Comparison of ENCODE assay signal across 14 cellular contexts in the genomic region with DNA sequence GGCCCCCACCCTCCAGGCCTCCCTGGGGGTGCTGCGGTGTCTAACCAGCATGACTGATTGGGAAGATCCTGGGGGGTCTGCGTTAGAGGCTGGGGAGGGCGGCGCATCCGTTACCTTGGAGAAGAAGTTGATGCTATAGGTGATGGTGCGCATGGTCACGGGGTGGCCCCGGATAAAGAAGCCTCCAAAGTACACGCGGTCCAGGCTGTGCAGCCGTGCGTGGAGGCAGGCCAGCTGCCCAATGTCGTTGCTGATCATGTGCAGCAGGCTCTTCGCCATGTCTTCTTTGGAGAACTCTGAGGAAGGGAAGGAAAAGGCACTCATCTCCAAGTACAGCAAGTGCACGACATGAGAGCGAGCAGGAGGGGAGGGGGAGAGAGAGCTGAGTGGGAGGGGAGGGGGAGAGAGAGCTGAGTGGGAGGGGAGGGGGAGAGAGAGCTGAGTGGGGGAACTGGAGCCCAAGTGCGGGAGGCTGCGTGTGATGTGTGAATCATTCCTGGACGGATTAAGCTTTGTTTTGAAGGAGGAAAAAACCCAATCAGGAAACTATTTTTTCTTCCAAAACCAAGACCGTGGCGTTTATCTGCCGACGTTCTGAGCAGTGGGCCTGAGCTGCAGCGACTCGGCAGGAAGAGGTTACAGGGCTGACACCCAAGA. TPM values are rescaled to one million over a fixed set of nuclear protein-coding genes. Genes with fewer than 3 reads are reported as not detected.
A peak's percentile ranks its signal among the peaks of the same experiment; 100 is the strongest.
DNase-seq lines count a peak whose midpoint lies in the region; ATAC-seq and TF ChIP-seq lines count a peak whose summit lies in the region.
"Had no signal": no experiment of that assay in that cellular context is flagged by ENCODE, and none has a peak within 500 bp of the region (broad histone marks: within the 10 kb centered on the region; RNA-seq: fewer than 3 reads in every experiment).

No MANE protein-coding gene starts in this region.

- H3K4me3 ChIP-seq in BLaER1 treated with 17β-estradiol and CSF1 and Interleukin-3, amounts not matched to agents 10 nM and 100 nM: peak overlapping the region in 2 of 10 experiments; percentile 6 to 11; a peak in 1 of 20 replicates
- H3K4me3 ChIP-seq in retinal pigment epithelial cell (ENCODE audit: low read length): no peak overlapping the region
- H3K4me3 ChIP-seq in neural progenitor cell: no peak overlapping the region
- H3K4me3 ChIP-seq in PC-3 (ENCODE audit: low read length): no peak overlapping the region

- peak overlapping the region in 7 of 11 experiments; percentile 5 to 38 (median 28); a peak in 6 of 22 replicates for H3K9ac ChIP-seq in BLaER1 treated with 17β-estradiol and CSF1 and Interleukin-3, amounts not matched to agents 10 nM and 100 nM
- no peak overlapping the region for H3K9ac ChIP-seq in neural progenitor cell
- no peak overlapping the region for H3K9ac ChIP-seq in PC-3 (ENCODE audit: low read length)

- DNase-seq in endothelial cell (ENCODE audit: low spot score) (no peak), retinal pigment epithelial cell (ENCODE audit: low read depth) (peak; percentile 60), neural progenitor cell (ENCODE audit: low spot score) (no peak), PC-3 (no peak), left cardiac atrium (no peak), T-helper 2 cell (no peak)
- DNase-seq: ACHN; CD8-positive, alpha-beta T cell; DMS 273 treated with DMSO at 0.1 percent for 48 hours; DMS53; DND-41; H9 had no signal

- H3K27ac ChIP-seq in BLaER1 treated with 17β-estradiol and CSF1 and Interleukin-3, amounts not matched to agents 10 nM and 100 nM: peak overlapping the region in 3 of 11 experiments; percentile 22 to 49 (median 23); a peak in 2 of 22 replicates
- peak overlapping the region; percentile 89 for H3K27ac ChIP-seq in angular gyrus (ENCODE audit: low read depth, low read length)
- no peak overlapping the region for H3K27ac ChIP-seq in neural progenitor cell
- H3K27ac ChIP-seq in PC-3 (ENCODE audit: low read length): no peak overlapping the region

- H3K36me3 Mint-ChIP-seq in endothelial cell (ENCODE audit: low read depth, unreplicated experiment) (peaks cover 15% of the 10 kb centered on the region), neural progenitor cell (peaks cover 10% of the 10 kb centered on the region)

- H3K27ac Mint-ChIP-seq in endothelial cell (ENCODE audit: unreplicated experiment) (no peak overlapping the region), neural progenitor cell (no peak overlapping the region)
- H3K27ac Mint-ChIP-seq: CD8-positive, alpha-beta T cell had no signal

- no peaks in the 10 kb centered on the region for H3K9me3 Mint-ChIP-seq in endothelial cell (ENCODE audit: unreplicated experiment)
- H3K9me3 Mint-ChIP-seq in neural progenitor cell: no peaks in the 10 kb centered on the region
- H3K9me3 Mint-ChIP-seq: CD8-positive, alpha-beta T cell; H9 had no signal

- H3K4me2 ChIP-seq in BLaER1 treated with 17β-estradiol and CSF1 and Interleukin-3, amounts not matched to agents 10 nM and 100 nM: peak overlapping the region in 10 of 11 experiments; percentile 7 to 87 (median 75); a peak in 18 of 22 replicates
- H3K4me2 ChIP-seq in neural progenitor cell (no peak overlapping the region), PC-3 (ENCODE audit: low read length) (no peak overlapping the region)

- H3K4me1 Mint-ChIP-seq in endothelial cell (ENCODE audit: unreplicated experiment) (peaks cover 16% of the 10 kb centered on the region), neural progenitor cell (peaks cover 7% of the 10 kb centered on the region)

- H3K79me2 ChIP-seq in neural progenitor cell (ENCODE audit: low read depth) (peaks cover 26% of the 10 kb centered on the region), PC-3 (ENCODE audit: low read length) (peaks cover 34% of the 10 kb centered on the region)

- H3K27me3 Mint-ChIP-seq in endothelial cell (ENCODE audit: unreplicated experiment): peaks cover 5% of the 10 kb centered on the region
- H3K27me3 Mint-ChIP-seq in neural progenitor cell (ENCODE audit: insufficient read depth, low read depth): peaks cover 2% of the 10 kb centered on the region

- POLR2A ChIA-PET in PC-3 (lab: Charles Lee; ENCODE audit: unreplicated experiment): no interaction called here

- H3K9me2 ChIP-seq in PC-3 (replicated peaks; ENCODE audit: low read length): no peaks in the 10 kb centered on the region

- H3K4me3 Mint-ChIP-seq in endothelial cell (ENCODE audit: unreplicated experiment) (peak overlapping the region; percentile 25), neural progenitor cell (no peak overlapping the region)
- H3K4me3 Mint-ChIP-seq: CD8-positive, alpha-beta T cell; H9 had no signal

- intact Hi-C loops in PC-3 (cut with micrococcal nuclease) (no loop called here), left cardiac atrium (cut with DNase I) (no loop called here)

- TF ChIP-seq CTCF in endothelial cell (IDR thresholded peaks at IDR 0.05; ENCODE audit: unreplicated experiment) (no peak), retinal pigment epithelial cell (conservative IDR thresholded peaks at IDR 0.05; ENCODE audit: low read depth, low read length) (no peak), neural progenitor cell (IDR thresholded peaks at IDR 0.05) (no peak), PC-3 (conservative IDR thresholded peaks at IDR 0.05; ENCODE audit: low read depth, low read length) (no peak)

- peaks cover 59 to 86% (median 71%) of the 10 kb centered on the region in 11 experiments for H3K36me3 ChIP-seq in BLaER1 treated with 17β-estradiol and CSF1 and Interleukin-3, amounts not matched to agents 10 nM and 100 nM
- H3K36me3 ChIP-seq in neural progenitor cell: no peaks in the 10 kb centered on the region
- peaks cover 52% of the 10 kb centered on the region for H3K36me3 ChIP-seq in PC-3 (ENCODE audit: low read depth, low read length)

- H2AFZ ChIP-seq in neural progenitor cell (replicated peaks) (no peak overlapping the region), PC-3 (ENCODE audit: low read length) (no peak overlapping the region)

- no TSS peak for BruUV-seq in PC-3 (replicated peaks; lab: Mats Ljungman, UMichigan)

- no peaks in the 10 kb centered on the region for H3F3A ChIP-seq in neural progenitor cell (ENCODE audit: low read depth)
- H3F3A ChIP-seq in PC-3 (ENCODE audit: low read length, unreplicated experiment): no peaks in the 10 kb centered on the region

- peaks cover 71 to 97% (median 93%) of the 10 kb centered on the region in 11 experiments for H4K20me1 ChIP-seq in BLaER1 treated with 17β-estradiol and CSF1 and Interleukin-3, amounts not matched to agents 10 nM and 100 nM
- H4K20me1 ChIP-seq in neural progenitor cell (ENCODE audit: low read depth): peaks cover 68% of the 10 kb centered on the region
- H4K20me1 ChIP-seq in PC-3 (ENCODE audit: low read length): peaks cover 25% of the 10 kb centered on the region

- CTCF ChIA-PET in PC-3 (lab: Charles Lee): no interaction called here

- H3K27me3 ChIP-seq in BLaER1 treated with 17β-estradiol and CSF1 and Interleukin-3, amounts not matched to agents 10 nM and 100 nM: no peaks in the 10 kb centered on the region
- no peaks in the 10 kb centered on the region for H3K27me3 ChIP-seq in neural progenitor cell
- no peaks in the 10 kb centered on the region for H3K27me3 ChIP-seq in PC-3 (ENCODE audit: low read length)

- H3K4me1 ChIP-seq in BLaER1 treated with 17β-estradiol and CSF1 and Interleukin-3, amounts not matched to agents 10 nM and 100 nM: peaks cover 8 to 80% (median 72%) of the 10 kb centered on the region in 10 experiments
- H3K4me1 ChIP-seq in neural progenitor cell: peaks cover 1% of the 10 kb centered on the region
- peaks cover 14% of the 10 kb centered on the region for H3K4me1 ChIP-seq in PC-3 (ENCODE audit: insufficient read depth, low read length)

- ATAC-seq in PC-3: no peak
- ATAC-seq in left cardiac atrium: no peak
- ATAC-seq: CD8-positive, alpha-beta T cell had no signal

- no peaks in the 10 kb centered on the region for H3K9me3 ChIP-seq in BLaER1 treated with 17β-estradiol and CSF1 and Interleukin-3, amounts not matched to agents 10 nM and 100 nM (replicated peaks in 1 of 11)
- H3K9me3 ChIP-seq in neural progenitor cell (ENCODE audit: low read depth): no peaks in the 10 kb centered on the region
- no peaks in the 10 kb centered on the region for H3K9me3 ChIP-seq in PC-3 (ENCODE audit: low read length)

RNA-seq across cellular contexts. Expression of a gene that starts 7.2 kb away (rescaled TPM):
- total RNA-seq in endothelial cell (ENCODE audit: unreplicated experiment) (32.3 TPM), neural progenitor cell (ENCODE audit: low replicate concordance) (30.6 and 53.9 TPM in 2 replicates), PC-3 (2014; rRNA removed) (69.4 and 86.9 TPM in 2 replicates), left cardiac atrium (10 to 100 TPM; 37.5 to 40.6 TPM)

RNA-seq across cellular contexts. Expression of a gene that starts 10.9 kb away (rescaled TPM):
- total RNA-seq in endothelial cell (ENCODE audit: unreplicated experiment) (not detected), neural progenitor cell (ENCODE audit: low replicate concordance) (6.4 and 28.2 TPM in 2 replicates), PC-3 (2014; rRNA removed) (0.84 and 1.8 TPM in 2 replicates), left cardiac atrium (under 1 TPM; 0.91 to 0.99 TPM)
- total RNA-seq: CD8-positive, alpha-beta T cell; H9 had no signal

RNA-seq across cellular contexts. Expression of a gene that starts 37.0 kb away (rescaled TPM):
- total RNA-seq in endothelial cell (ENCODE audit: unreplicated experiment): 0.26 TPM
- 0.65 TPM in 1 of 2 replicates, not detected in the other for total RNA-seq in neural progenitor cell (ENCODE audit: low replicate concordance)
- 21.1 and 25.5 TPM in 2 replicates for total RNA-seq in PC-3 (2014; rRNA removed)
- 10 to 100 TPM; 21.6 to 22.6 TPM for total RNA-seq in left cardiac atrium

RNA-seq across cellular contexts. Expression of a gene that starts 43.1 kb away (rescaled TPM):
- total RNA-seq in endothelial cell (ENCODE audit: unreplicated experiment): not detected
- total RNA-seq in neural progenitor cell (ENCODE audit: low replicate concordance): 0.54 and 2.0 TPM in 2 replicates
- total RNA-seq in PC-3 (2014; rRNA removed): 5.9 and 7.2 TPM in 2 replicates
- total RNA-seq in left cardiac atrium: under 1 TPM; 0.13 to 0.74 TPM

Comparison
In these comparisons a context has a peak if more than half of its experiments do, and no peak if none do; other contexts are left out.
1. H3K4me2 ChIP-seq: peak in BLaER1 treated with 17β-estradiol and CSF1 and Interleukin-3, amounts not matched to agents 10 nM and 100 nM (10 of 11); none in neural progenitor cell (single experiment) and PC-3 (single experiment).
2. H3K9ac ChIP-seq: peak in BLaER1 treated with 17β-estradiol and CSF1 and Interleukin-3, amounts not matched to agents 10 nM and 100 nM (7 of 11); none in neural progenitor cell (single experiment) and PC-3 (single experiment).
3. RNA of a gene that starts 37.0 kb away (total RNA-seq): 21.1 to 25.5 TPM in PC-3 and 21.6 to 22.6 TPM in left cardiac atrium; 0.26 TPM in endothelial cell (single experiment) and 0.65 TPM in neural progenitor cell; every median in the first group is over 10 times any median in the second.